Comparison of ENCODE assay signal across 1 cellular context in genomic region chr16:27486760-27487159, GRCh38.
TF ChIP-seq lines count a peak whose summit lies in the region.

No MANE protein-coding gene starts in this region.

TF ChIP-seq in HepG2, 621 proteins besides CTCF, POLR2A, EP300 and RAD21 (continued from another document):
- TF ChIP-seq ZNF142 (CRISPR knock-in tag; IDR thresholded peaks at IDR 0.05) (no peak), MAFK (conservative IDR thresholded peaks at IDR 0.05 in 1 of 2, IDR thresholded peaks at IDR 0.05 in 1 of 2; ENCODE audit: low read length in 2 of 2) (peak; percentile 44 to 64), MAFF (IDR thresholded peaks at IDR 0.05; ENCODE audit: low read depth, low read length) (peak; percentile 28; the same call in 1 of the 2 replicates), ARNTL (CRISPR knock-in tag; IDR thresholded peaks at IDR 0.05) (no peak), ZNF580 (CRISPR knock-in tag; IDR thresholded peaks at IDR 0.05; ENCODE audit: borderline replicate concordance, low read depth) (no peak)
